8 cellular contexts compared by ENCODE assay signal in the genomic region with DNA sequence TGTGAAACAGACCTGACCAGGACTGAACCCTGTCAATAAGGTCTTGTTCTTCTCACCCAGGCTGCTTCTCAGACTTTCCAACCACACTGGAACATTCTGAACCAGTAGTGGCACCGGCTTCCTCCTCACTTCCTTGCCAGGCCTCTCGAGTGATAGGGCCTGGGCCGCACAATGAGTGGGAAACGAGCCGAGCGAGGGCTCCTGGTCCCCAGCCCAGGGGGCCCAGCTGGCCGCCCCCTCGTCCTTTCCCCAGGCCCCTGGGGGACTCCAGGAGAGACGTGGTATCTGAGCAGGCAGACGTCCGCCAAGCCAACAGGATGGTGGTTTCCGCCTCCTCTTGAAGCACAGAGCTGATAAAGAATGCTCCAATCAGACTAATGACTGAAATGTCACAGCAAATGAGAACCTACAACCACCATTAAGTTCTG.
A peak's percentile ranks its signal among the peaks of the same experiment; 100 is the strongest.
DNase-seq lines count a peak whose midpoint lies in the region; ATAC-seq and FAIRE-seq lines count a peak whose summit lies in the region.

No MANE protein-coding gene starts in this region.

- intact Hi-C loops in Right ventricle myocardium inferior (cut with DNase I) = no loop called here

- peak; percentile 48 for ATAC-seq in GM19351 (IDR thresholded peaks at IDR 0.05; ENCODE audit: unreplicated experiment)
- ATAC-seq in activated CD4-positive, CD25-positive, alpha-beta regulatory T cell treated with anti-CD3 and anti-CD28 coated beads, Interleukin-2, amount 50 U/mL, for 24 hours = peak; percentile 84 to 91
- ATAC-seq in Right ventricle myocardium inferior = peak; percentile 81

- peak; percentile 72 for DNase-seq in Right ventricle myocardium inferior (ENCODE audit: missing footprints)
- DNase-seq in stimulated activated CD8-positive, alpha-beta memory T cell treated with anti-CD3 and anti-CD28 coated beads, Interleukin-15, amount 100 ng/mL, for 1 hour (ENCODE audit: low read depth) = peak; percentile 18
- no peak for DNase-seq in NCI-H748 (lab: John Stamatoyannopoulos, UW; ENCODE audit: unreplicated experiment)
- DNase-seq in urothelium cell line (ENCODE audit: low spot score) = no peak
- DNase-seq in DMS53 treated with DMSO at 0.1 percent for 48 hours (lab: John Stamatoyannopoulos, UW; ENCODE audit: unreplicated experiment) = no peak
- DNase-seq in SW480 (ENCODE audit: low spot score) = no peak

- no peak for FAIRE-seq in urothelium cell line (lab: Jason Lieb, UNC)

Comparison
In these comparisons a context has a peak if more than half of its experiments do, and no peak if none do; other contexts are left out.
1. DNase-seq: peak in Right ventricle myocardium inferior (single experiment) and stimulated activated CD8-positive, alpha-beta memory T cell treated with anti-CD3 and anti-CD28 coated beads, Interleukin-15, amount 100 ng/mL, for 1 hour (single experiment); none in NCI-H748 (single experiment), urothelium cell line (single experiment), DMS53 treated with DMSO at 0.1 percent for 48 hours (single experiment) and SW480 (single experiment).
2. Peak in every context shown above with its lines, with median percentiles within 50 percentile points of each other: ATAC-seq.